ENCODE assay signal across 9 cellular contexts in the genomic region with DNA sequence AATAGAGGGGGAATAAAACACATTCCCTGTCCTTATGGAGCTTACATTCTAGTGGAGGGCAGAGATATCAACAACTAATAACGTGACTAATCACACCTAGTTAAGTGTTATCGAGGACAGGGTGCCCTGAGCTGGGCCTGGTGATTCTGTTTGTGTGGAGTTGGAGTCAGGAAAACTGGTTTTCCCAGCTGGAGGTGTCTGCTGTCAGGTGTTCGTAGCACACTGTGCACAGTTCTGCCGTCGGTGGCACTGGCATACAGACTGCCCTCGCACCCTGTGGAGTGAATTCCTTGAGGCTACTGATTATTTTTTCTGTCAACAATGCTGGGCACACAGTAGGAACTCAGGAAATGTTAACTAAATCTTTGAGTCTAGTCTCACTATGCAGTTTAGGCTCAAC. TPM values are rescaled to one million over a fixed set of nuclear protein-coding genes. Genes with fewer than 3 reads are reported as not detected.
DNase-seq lines count a peak whose midpoint lies in the region; ATAC-seq and TF ChIP-seq lines count a peak whose summit lies in the region.
"Had no signal": no experiment of that assay in that cellular context is flagged by ENCODE, and none has a peak within 500 bp of the region (broad histone marks: within the 10 kb centered on the region; RNA-seq: fewer than 3 reads in every experiment).

No MANE protein-coding gene starts in this region.

- no peaks in the 10 kb centered on the region for H3K9me3 Mint-ChIP-seq in CD8-positive, alpha-beta T cell
- H3K9me3 Mint-ChIP-seq in chondrocyte (ENCODE audit: low read depth) (no peaks in the 10 kb centered on the region), neural crest cell (peaks cover 5% of the 10 kb centered on the region)

- peak overlapping the region; percentile 19; the same call in 1 of the 2 replicates for H2AK5ac ChIP-seq in IMR-90 (ENCODE audit: low read depth, low read length)

- DNase-seq in CD8-positive, alpha-beta T cell = no peak
- DNase-seq in IMR-90 (no peak), chondrocyte (ENCODE audit: low spot score) (no peak), neural crest cell (ENCODE audit: low read depth, low spot score) (no peak), glomerular visceral epithelial cell (ENCODE audit: extremely low spot score) (no peak), D341Med (ENCODE audit: low spot score) (no peak), dedifferentiated amniotic fluid mesenchymal stem cell (ENCODE audit: extremely low spot score) (no peak), NCI-H510A (lab: John Stamatoyannopoulos, UW) (no peak)
- DNase-seq: foreskin melanocyte had no signal

- no peak overlapping the region for H4K5ac ChIP-seq in IMR-90 (ENCODE audit: low read depth, low read length)

- no peaks in the 10 kb centered on the region for H3K27me3 Mint-ChIP-seq in CD8-positive, alpha-beta T cell (ENCODE audit: low read depth)
- no peaks in the 10 kb centered on the region for H3K27me3 Mint-ChIP-seq in chondrocyte (ENCODE audit: low read depth)
- no peaks in the 10 kb centered on the region for H3K27me3 Mint-ChIP-seq in neural crest cell (ENCODE audit: low read depth)

- no peak overlapping the region for H2BK15ac ChIP-seq in IMR-90 (ENCODE audit: low read depth, low read length)

- no peak for TF ChIP-seq RAD21 in IMR-90 (IDR thresholded peaks at IDR 0.05; ENCODE audit: low read length)

- peaks cover 16% of the 10 kb centered on the region for H3K4me1 ChIP-seq in CD8-positive, alpha-beta T cell (ENCODE audit: insufficient read depth, low read length)
- peaks cover 13% of the 10 kb centered on the region for H3K4me1 ChIP-seq in IMR-90 (ENCODE audit: control insufficient read depth, insufficient read depth, low read length)

- no peak overlapping the region for H2BK20ac ChIP-seq in IMR-90 (ENCODE audit: low read depth, low read length)

- no peak overlapping the region for H4K8ac ChIP-seq in IMR-90 (ENCODE audit: low read depth in 2 of 2, low read length in 2 of 2)

- H4K20me1 ChIP-seq in IMR-90 (ENCODE audit: insufficient read depth, low read length) = 0 out of 2 replicates have a peak, but pooled peaks cover 3% of the 10 kb centered on the region

- H3K79me1 ChIP-seq in IMR-90 (ENCODE audit: low read depth in 1 of 2, low read length in 2 of 2) = peaks cover 16 to 25% of the 10 kb centered on the region in 2 experiments

- WGBS in IMR-90 (ENCODE audit: extremely low coverage in 2 of 2, insufficient read length in 1 of 2), 2 experiments = 92% methylated on average over 2 of the region's 6 CpGs; no CpG with 5 or more reads in 1 of the 2 experiments

- H3K18ac ChIP-seq in IMR-90 (ENCODE audit: low read depth, low read length) = no peak overlapping the region

- no TSS peak for BruUV-seq in IMR-90 (replicated peaks; lab: Mats Ljungman, UMichigan)

- no peak overlapping the region for H3K4me3 ChIP-seq in CD8-positive, alpha-beta T cell (ENCODE audit: low read depth, low read length)
- no peak overlapping the region for H3K4me3 ChIP-seq in IMR-90 (ENCODE audit: insufficient read depth, low read depth, low read length)

- no peak overlapping the region for H3K56ac ChIP-seq in IMR-90 (ENCODE audit: extremely low read depth, insufficient read depth, low read length)

- in situ Hi-C loops in IMR-90 (cut with MboI; ENCODE audit: low sequenced_read_pairs) = no loop called here

- H2BK120ac ChIP-seq in IMR-90 (ENCODE audit: low read depth, low read length) = peak overlapping the region; percentile 3; the same call in 1 of the 2 replicates

- TF ChIP-seq POLR2A in IMR-90 (IDR thresholded peaks at IDR 0.05; ENCODE audit: low read depth, low read length) = no peak

- no peak overlapping the region for H3K9ac ChIP-seq in IMR-90 (ENCODE audit: low read depth, low read length)

- no peak overlapping the region for H2BK5ac ChIP-seq in IMR-90 (ENCODE audit: low read depth, low read length, poor library complexity, severe bottlenecking)

- H3K27ac Mint-ChIP-seq in CD8-positive, alpha-beta T cell = peak overlapping the region; percentile 85
- peak overlapping the region; percentile 98 for H3K27ac Mint-ChIP-seq in chondrocyte (ENCODE audit: unreplicated experiment)
- H3K27ac Mint-ChIP-seq in neural crest cell (ENCODE audit: unreplicated experiment) = no peak overlapping the region

- 0 out of 2 replicates have a peak overlapping the region, but pooled peaks have one; percentile 25 for H3K4ac ChIP-seq in IMR-90 (ENCODE audit: low read depth, low read length)

- no peak for ATAC-seq in CD8-positive, alpha-beta T cell
- ATAC-seq in IMR-90 (ENCODE audit: low read depth) = no peak

- H2AK9ac ChIP-seq in IMR-90 (replicated peaks; ENCODE audit: low read depth, low read length, poor library complexity) = no peak overlapping the region

- H3K4me2 ChIP-seq in IMR-90 (ENCODE audit: low read depth, low read length) = no peak overlapping the region

- POLR2A ChIA-PET in CD8-positive, alpha-beta T cell (lab: Charles Lee) = interaction anchor here (0.9 to 3.2 kb wide), 2 partner anchors 30 to 32 kb away, joined by 3 to 14 read pairs; a partner anchor contains a TSS
- POLR2A ChIA-PET in IMR-90 (lab: Charles Lee; ENCODE audit: unreplicated experiment) = interaction anchor here (0.8 kb wide), 1 partner anchor 106 kb away, joined by 6 read pairs; a partner anchor contains a TSS

- no peaks in the 10 kb centered on the region for H3K27me3 ChIP-seq in CD8-positive, alpha-beta T cell (ENCODE audit: insufficient read depth, low read length)
- H3K27me3 ChIP-seq in IMR-90 (ENCODE audit: control insufficient read depth, insufficient read depth, low read length) = no peaks in the 10 kb centered on the region

- H3K27ac ChIP-seq in CD8-positive, alpha-beta T cell (ENCODE audit: low read depth, low read length) = no peak overlapping the region
- H3K27ac ChIP-seq in IMR-90 (ENCODE audit: insufficient read depth, low read length) = no peak overlapping the region

- H3K4me1 Mint-ChIP-seq in CD8-positive, alpha-beta T cell (ENCODE audit: low read depth) = peaks cover 43% of the 10 kb centered on the region
- H3K4me1 Mint-ChIP-seq in chondrocyte (ENCODE audit: low read depth) = peaks cover 43% of the 10 kb centered on the region
- H3K4me1 Mint-ChIP-seq in neural crest cell = peaks cover 37% of the 10 kb centered on the region

- H3K4me3 Mint-ChIP-seq in CD8-positive, alpha-beta T cell = peak overlapping the region; percentile 94
- peak overlapping the region; percentile 96 for H3K4me3 Mint-ChIP-seq in chondrocyte (ENCODE audit: unreplicated experiment)
- peak overlapping the region; percentile 96 for H3K4me3 Mint-ChIP-seq in neural crest cell

- no peak overlapping the region for H2AFZ ChIP-seq in IMR-90 (replicated peaks; ENCODE audit: low read length, poor library complexity)

- CTCF ChIA-PET in CD8-positive, alpha-beta T cell (lab: Charles Lee) = interaction anchor here (0.8 to 1.3 kb wide), 2 partner anchors 10 to 68 kb away, joined by 3 read pairs; no protein-coding TSS in a partner anchor
- CTCF ChIA-PET in IMR-90 (lab: Yijun Ruan, JAX) = interaction anchor here (0.6 kb wide), 1 partner anchor 10 kb away, joined by 5 read pairs; no protein-coding TSS in a partner anchor

- dilution Hi-C loops in IMR-90 (cut with HindIII; ENCODE audit: low sequenced_read_pairs, unreplicated experiment) = no loop called here

- H3K36me3 ChIP-seq in CD8-positive, alpha-beta T cell (ENCODE audit: insufficient read depth, low read length) = no peaks in the 10 kb centered on the region
- peaks cover 2% of the 10 kb centered on the region; the same call in 1 of the 2 replicates for H3K36me3 ChIP-seq in IMR-90 (ENCODE audit: control insufficient read depth, insufficient read depth, low read length)

- TF ChIP-seq CTCF in CD8-positive, alpha-beta T cell (IDR thresholded peaks at IDR 0.05) = no peak
- TF ChIP-seq CTCF in IMR-90 (conservative IDR thresholded peaks at IDR 0.05; ENCODE audit: low read depth, low read length) = no peak
- no peak for TF ChIP-seq CTCF in chondrocyte (IDR thresholded peaks at IDR 0.05)
- no peak for TF ChIP-seq CTCF in neural crest cell (conservative IDR thresholded peaks at IDR 0.05)

- H3K9me1 ChIP-seq in IMR-90 (ENCODE audit: insufficient read depth, low read length) = peaks cover 25% of the 10 kb centered on the region

- intact Hi-C loops in CD8-positive, alpha-beta T cell (cut with DNase I, micrococcal nuclease) = loop anchor here (2.0 kb wide), 4 partner anchors 15 to 773 kb away; a partner anchor contains a TSS
- intact Hi-C loops in IMR-90 (cut with micrococcal nuclease) = no loop called here

- H3K9me3 ChIP-seq in CD8-positive, alpha-beta T cell (ENCODE audit: low read length) = no peaks in the 10 kb centered on the region
- no peaks in the 10 kb centered on the region for H3K9me3 ChIP-seq in IMR-90 (ENCODE audit: control insufficient read depth, insufficient read depth, low read length)

- H4K91ac ChIP-seq in IMR-90 (ENCODE audit: insufficient read depth, low read depth, low read length) = no peak overlapping the region

- H3K23ac ChIP-seq in IMR-90 (ENCODE audit: low read depth, low read length) = no peak overlapping the region

- peaks cover 23% of the 10 kb centered on the region for H3K36me3 Mint-ChIP-seq in CD8-positive, alpha-beta T cell
- H3K36me3 Mint-ChIP-seq in chondrocyte (ENCODE audit: low read depth) = peaks cover 16% of the 10 kb centered on the region
- peaks cover 18% of the 10 kb centered on the region for H3K36me3 Mint-ChIP-seq in neural crest cell (ENCODE audit: low read depth)

- 0 out of 2 replicates have a peak overlapping the region, but pooled peaks have one; percentile 6 for H3K14ac ChIP-seq in IMR-90 (replicated peaks; ENCODE audit: low read depth, low read length)

TF ChIP-seq in IMR-90, 13 proteins besides CTCF, POLR2A, EP300 and RAD21 (continues in another document):
- TF ChIP-seq CEBPB (IDR thresholded peaks at IDR 0.05; ENCODE audit: low read depth, low read length) (no peak), MXI1 (IDR thresholded peaks at IDR 0.05; ENCODE audit: borderline replicate concordance, low read depth, low read length) (no peak), CHD1 (IDR thresholded peaks at IDR 0.05; ENCODE audit: low read depth, low read length) (no peak), SMC3 (IDR thresholded peaks at IDR 0.05; ENCODE audit: low read depth, low read length) (no peak)

RNA-seq across cellular contexts. Expression of a gene that starts 0.9 kb away (rescaled TPM):
- total RNA-seq in CD8-positive, alpha-beta T cell = 1 to 10 TPM; 3.1 to 4.1 TPM
- total RNA-seq in IMR-90 (2012; rRNA removed) = 3.0 and 3.3 TPM in 2 replicates
- polyA plus RNA-seq in IMR-90 (2012; rRNA removed) = 2.6 and 3.8 TPM in 2 replicates
- 0.56 and 1.6 TPM in 2 replicates for polyA plus RNA-seq in IMR-90 (2012; cell fraction: cytosol; rRNA removed)
- 2.3 and 12.8 TPM in 2 replicates for polyA plus RNA-seq in IMR-90 (2012; cell fraction: nucleus; rRNA removed; ENCODE audit: low replicate concordance)
- 7.0 to 12.3 TPM (median 7.5 TPM) in 3 replicates for total RNA-seq in chondrocyte
- total RNA-seq in neural crest cell = 17.6 and 20.4 TPM in 2 replicates

RNA-seq across cellular contexts. Expression of a gene that starts 32.1 kb away (rescaled TPM):
- total RNA-seq in CD8-positive, alpha-beta T cell = 10 to 100 TPM; 34.3 to 35.3 TPM
- total RNA-seq in IMR-90 (2012; rRNA removed) = 99.7 and 154 TPM in 2 replicates
- 43.1 and 47.9 TPM in 2 replicates for polyA plus RNA-seq in IMR-90 (2012; rRNA removed)
- polyA plus RNA-seq in IMR-90 (2012; cell fraction: cytosol; rRNA removed) = 15.0 and 17.6 TPM in 2 replicates
- 7.6 and 59.5 TPM in 2 replicates for polyA plus RNA-seq in IMR-90 (2012; cell fraction: nucleus; rRNA removed; ENCODE audit: low replicate concordance)
- 135 to 172 TPM (median 139 TPM) in 3 replicates for total RNA-seq in chondrocyte
- total RNA-seq in neural crest cell = 27.9 and 29.9 TPM in 2 replicates
